ENCODE assay signal across 34 cellular contexts in genomic region chr9:136379891-136380290, GRCh38.
"Had no signal": no experiment of that assay in that cellular context is flagged by ENCODE, and none has a peak within 500 bp of the region (broad histone marks: within the 10 kb centered on the region; RNA-seq: fewer than 3 reads in every experiment).

No MANE protein-coding gene starts in this region.

- H3K4me3 ChIP-seq: MG63 had no signal

- H3K9me3 ChIP-seq: MG63 had no signal

- DNase-seq: Karpas-422, Kasumi-1, MG63, MM.1S, MV-4-11, NCI-H1048, NCI-H1092, NCI-H1092 treated with DMSO at 0.1 percent for 48 hours, NCI-H1105, NCI-H1105 treated with DMSO at 0.1 percent for 48 hours, NCI-H1417, NCI-H1417 treated with DMSO at 0.1 percent for 48 hours, NCI-H1436, NCI-H1436 treated with DMSO at 0.1 percent for 48 hours, NCI-H146, NCI-H1694, NCI-H1694 treated with DMSO at 0.1 percent for 48 hours, NCI-H187, NCI-H187 treated with DMSO at 0.1 percent for 48 hours, NCI-H1930, NCI-H2029, NCI-H2029 treated with DMSO at 0.1 percent for 48 hours, NCI-H2081, NCI-H2081 treated with DMSO at 0.1 percent for 48 hours, NCI-H2107, NCI-H2171, NCI-H2171 treated with DMSO at 0.1 percent for 48 hours, NCI-H2227 treated with DMSO at 0.1 percent for 48 hours, NCI-H226, NCI-H345, NCI-H446, NCI-H446 treated with DMSO at 0.1 percent for 48 hours, NCI-H510A had no signal

- H3K27me3 ChIP-seq: MG63 had no signal

- H3K27ac ChIP-seq: KMS-11 had no signal
